Comparison of ENCODE assay signal across 8 cellular contexts in the genomic region with DNA sequence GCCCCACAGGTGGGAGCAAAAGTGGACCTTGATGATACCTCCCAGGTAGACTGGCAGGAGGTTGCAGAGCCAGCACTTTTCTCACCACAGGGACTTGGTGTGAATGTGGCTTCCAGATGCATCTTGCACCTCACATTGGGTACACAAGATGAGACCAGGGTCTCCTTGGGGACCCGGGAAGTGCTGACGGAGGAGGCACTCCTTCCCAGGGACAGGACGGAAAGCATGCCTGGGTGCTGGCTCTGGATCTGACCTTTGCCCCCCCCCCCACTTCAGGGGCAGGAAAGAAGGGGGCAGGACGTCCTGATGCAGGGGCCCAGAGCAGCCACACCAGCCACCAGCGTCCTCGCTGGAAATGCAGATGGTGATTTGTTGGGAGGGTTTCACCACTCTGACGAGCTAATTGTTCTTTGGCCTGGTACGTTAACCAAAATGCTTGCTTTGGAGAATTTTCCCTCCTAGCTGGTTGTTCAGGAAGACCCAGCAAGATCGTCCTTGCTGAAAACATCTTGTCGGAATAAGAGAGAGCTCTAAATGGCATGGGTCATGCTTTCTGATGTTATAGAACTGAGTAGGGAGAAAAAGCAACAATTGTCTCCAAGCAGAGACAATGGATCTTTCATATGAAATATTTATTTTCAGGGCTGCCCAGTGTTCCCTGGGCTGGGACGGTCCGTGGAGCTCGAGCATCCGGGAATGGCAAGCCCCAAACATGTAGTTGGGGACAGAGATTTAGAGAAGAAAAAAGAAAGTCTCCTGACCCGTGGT.
DNase-seq lines count a peak whose midpoint lies in the region; ATAC-seq, FAIRE-seq and TF ChIP-seq lines count a peak whose summit lies in the region.

No MANE protein-coding gene starts in this region.

- intact Hi-C loops in HepG2 (cut with micrococcal nuclease; ENCODE audit: unreplicated experiment): no loop called here

- in situ Hi-C loops in HepG2 (cut with HindIII; ENCODE audit: extremely low pct_ligation_motif_present, low pct_unique_long_range_greater_than_20kb): no loop called here

- H3K9me3 ChIP-seq in liver (ENCODE audit: control insufficient read depth in 4 of 4, low read length in 3 of 4): no peaks in the 10 kb centered on the region
- no peaks in the 10 kb centered on the region for H3K9me3 ChIP-seq in HepG2 (ENCODE audit: low read length)
- no peaks in the 10 kb centered on the region for H3K9me3 ChIP-seq in muscle layer of duodenum (ENCODE audit: control insufficient read depth in 1 of 2, low read length in 2 of 2)

- H3K27me3 ChIP-seq in liver (ENCODE audit: control insufficient read depth in 4 of 4, insufficient read depth in 4 of 4, low read length in 3 of 4) (no peaks in the 10 kb centered on the region), HepG2 (ENCODE audit: control insufficient read depth in 1 of 2, insufficient read depth in 2 of 2, low read length in 2 of 2) (peaks cover 15 to 72% of the 10 kb centered on the region in 2 experiments), muscle layer of duodenum (ENCODE audit: low read depth, low read length) (no peaks in the 10 kb centered on the region)

- no peak for TF ChIP-seq RAD21 in liver (IDR thresholded peaks at IDR 0.05)
- no peak for TF ChIP-seq RAD21 in HepG2 (CRISPR knock-in tag; IDR thresholded peaks at IDR 0.05)

- no peak for ATAC-seq in HepG2
- no peak for ATAC-seq in GM18907 (IDR thresholded peaks at IDR 0.05; ENCODE audit: unreplicated experiment)

- BruUV-seq in HepG2 (replicated peaks; lab: Mats Ljungman, UMichigan): no TSS peak

- WGBS in liver: 63% methylated on average over 15 of the region's 15 CpGs
- 47% methylated on average over 10 of the region's 15 CpGs for WGBS in HepG2 (ENCODE audit: low lambda C conversion rate)

- H3K4me2 ChIP-seq in HepG2 (ENCODE audit: low read depth, low read length): no peak overlapping the region

- FAIRE-seq in HepG2 (lab: Jason Lieb, UNC): no peak

- CTCF ChIA-PET in HepG2 (lab: Yijun Ruan, JAX; ENCODE audit: low intra/inter-chr PET ratio, low total read pairs): no interaction called here

- TF ChIP-seq POLR2A in HepG2 (IDR thresholded peaks at IDR 0.05; ENCODE audit: insufficient read depth in 1 of 2, low read depth in 2 of 2, low read length in 2 of 2) (no peak), erythroblast (IDR thresholded peaks at IDR 0.05; ENCODE audit: low read length) (peak; percentile 8)

- H3K4me3 ChIP-seq in liver (ENCODE audit: low read depth in 1 of 3, low read length in 3 of 3) (no peak overlapping the region), HepG2 (replicated peaks in 1 of 3; ENCODE audit: insufficient read depth in 1 of 3, low read depth in 2 of 3, low read length in 3 of 3) (no peak overlapping the region), muscle layer of duodenum (ENCODE audit: low read depth in 1 of 2, low read length in 2 of 2) (peak overlapping the region; percentile 87 to 97)

- no peak for TF ChIP-seq CTCF in liver (IDR thresholded peaks at IDR 0.05; ENCODE audit: low read depth, low read length, missing input control)
- TF ChIP-seq CTCF in HepG2 (CRISPR knock-in tag; IDR thresholded peaks at IDR 0.05): no peak

- H3K36me3 ChIP-seq in liver (ENCODE audit: control insufficient read depth in 4 of 4, insufficient read depth in 3 of 4, low read depth in 1 of 4, low read length in 3 of 4) (no peaks in the 10 kb centered on the region), HepG2 (replicated peaks in 1 of 2; ENCODE audit: control insufficient read depth in 1 of 2, insufficient read depth in 2 of 2, low read length in 2 of 2) (no peaks in the 10 kb centered on the region), muscle layer of duodenum (ENCODE audit: control insufficient read depth in 1 of 2, insufficient read depth in 2 of 2, low read length in 2 of 2) (peaks cover 0 to 45% of the 10 kb centered on the region in 2 donors)

- peak overlapping the region; percentile 24 to 30 for H3K9ac ChIP-seq in liver (ENCODE audit: low read depth in 1 of 2, low read length in 2 of 2)
- no peak overlapping the region for H3K9ac ChIP-seq in HepG2 (ENCODE audit: insufficient read depth, low read depth, low read length)

- H3K27ac ChIP-seq in liver (ENCODE audit: low read depth in 1 of 2, low read length in 2 of 2) (peak overlapping the region; percentile 64 to 68), HepG2 (ENCODE audit: extremely low read length, insufficient read depth, low read length) (no peak overlapping the region), muscle layer of duodenum (ENCODE audit: low read length) (peak overlapping the region; percentile 95)

- H3K4me1 ChIP-seq in liver (ENCODE audit: control insufficient read depth in 4 of 4, insufficient read depth in 4 of 4, low read length in 3 of 4): peaks cover 18 to 59% (median 50%) of the 10 kb centered on the region in 4 donors
- peaks cover 12% of the 10 kb centered on the region for H3K4me1 ChIP-seq in HepG2 (ENCODE audit: insufficient read depth, low read length)
- H3K4me1 ChIP-seq in muscle layer of duodenum (ENCODE audit: control insufficient read depth in 1 of 2, insufficient read depth in 2 of 2, low read length in 2 of 2): peaks cover 25 to 62% of the 10 kb centered on the region in 2 donors

- TF ChIP-seq EP300 in HepG2 (IDR thresholded peaks at IDR 0.05; ENCODE audit: low read depth in 2 of 2, low read length in 2 of 2): no peak
- TF ChIP-seq EP300 in HepG2 (CRISPR knock-in tag; IDR thresholded peaks at IDR 0.05; ENCODE audit: borderline replicate concordance): no peak

- DNase-seq in HepG2 (ENCODE audit: low spot score): no peak
- no peak for DNase-seq in erythroblast (lab: John Stamatoyannopoulos, UW)
- no peak for DNase-seq in COR-L47 (lab: John Stamatoyannopoulos, UW)
- DNase-seq in stimulated activated CD4-positive, alpha-beta T cell treated with anti-CD3 and anti-CD28 coated beads, Interleukin-4, amount 100 ng/mL, for 4 hours: no peak
- DNase-seq in effector CD8-positive, alpha-beta T cell (lab: John Stamatoyannopoulos, UW): no peak

- H4K20me1 ChIP-seq in HepG2 (ENCODE audit: insufficient read depth, low read length): no peaks in the 10 kb centered on the region

- POLR2A ChIA-PET in HepG2 (lab: Yijun Ruan, JAX): no interaction called here

- no peaks in the 10 kb centered on the region for H3K79me2 ChIP-seq in HepG2 (ENCODE audit: insufficient read depth, low read length)

- no peak overlapping the region for H2AFZ ChIP-seq in HepG2 (ENCODE audit: low read length)

TF ChIP-seq in liver, 16 proteins besides CTCF, POLR2A, EP300 and RAD21 (continues in another document):
- TF ChIP-seq EGR1 (IDR thresholded peaks at IDR 0.05; ENCODE audit: low read depth in 2 of 2): no peak
- no peak for TF ChIP-seq HNF4G (IDR thresholded peaks at IDR 0.05)
- no peak for TF ChIP-seq TAF1 (conservative IDR thresholded peaks at IDR 0.05)
- no peak for TF ChIP-seq HNF4A (conservative IDR thresholded peaks at IDR 0.05)
- no peak for TF ChIP-seq FOXA1 (IDR thresholded peaks at IDR 0.05)
- no peak for TF ChIP-seq NR2F2 (IDR thresholded peaks at IDR 0.05)

TF ChIP-seq in HepG2, 621 proteins besides CTCF, POLR2A, EP300 and RAD21:
- TF ChIP-seq SOX5 (CRISPR knock-in tag; IDR thresholded peaks at IDR 0.05; ENCODE audit: borderline replicate concordance): no peak
- TF ChIP-seq, protein P1, sequence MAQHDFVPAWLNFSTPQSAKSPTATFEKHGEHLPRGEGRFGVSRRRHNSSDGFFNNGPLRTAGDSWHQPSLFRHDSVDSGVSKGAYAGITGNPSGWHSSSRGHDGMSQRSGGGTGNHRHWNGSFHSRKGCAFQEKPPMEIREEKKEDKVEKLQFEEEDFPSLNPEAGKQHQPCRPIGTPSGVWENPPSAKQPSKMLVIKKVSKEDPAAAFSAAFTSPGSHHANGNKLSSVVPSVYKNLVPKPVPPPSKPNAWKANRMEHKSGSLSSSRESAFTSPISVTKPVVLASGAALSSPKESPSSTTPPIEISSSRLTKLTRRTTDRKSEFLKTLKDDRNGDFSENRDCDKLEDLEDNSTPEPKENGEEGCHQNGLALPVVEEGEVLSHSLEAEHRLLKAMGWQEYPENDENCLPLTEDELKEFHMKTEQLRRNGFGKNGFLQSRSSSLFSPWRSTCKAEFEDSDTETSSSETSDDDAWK (CRISPR knock-in tag; IDR thresholded peaks at IDR 0.05): no peak
- TF ChIP-seq ZNF7 (CRISPR knock-in tag; IDR thresholded peaks at IDR 0.05): no peak
- no peak for TF ChIP-seq ARID2 (CRISPR knock-in tag; IDR thresholded peaks at IDR 0.05; ENCODE audit: borderline replicate concordance)
- no peak for TF ChIP-seq ZNF558 (CRISPR knock-in tag; IDR thresholded peaks at IDR 0.05; ENCODE audit: borderline replicate concordance)
- TF ChIP-seq ZBTB3 (CRISPR knock-in tag; IDR thresholded peaks at IDR 0.05; ENCODE audit: borderline replicate concordance, low read depth): no peak
- no peak for TF ChIP-seq AGO2 (optimal IDR thresholded peaks at IDR 0.05; ENCODE audit: low read depth, low read length)
- no peak for TF ChIP-seq BRD4 (CRISPR knock-in tag; IDR thresholded peaks at IDR 0.05)

Comparison
In these comparisons a context has a peak if more than half of its experiments do, and no peak if none do; other contexts are left out.
1. H3K4me3 ChIP-seq: peak in muscle layer of duodenum (2 of 2); none in liver (0 of 3) and HepG2 (0 of 3).